Comparison of ENCODE assay signal across 11 cellular contexts in the genomic region with DNA sequence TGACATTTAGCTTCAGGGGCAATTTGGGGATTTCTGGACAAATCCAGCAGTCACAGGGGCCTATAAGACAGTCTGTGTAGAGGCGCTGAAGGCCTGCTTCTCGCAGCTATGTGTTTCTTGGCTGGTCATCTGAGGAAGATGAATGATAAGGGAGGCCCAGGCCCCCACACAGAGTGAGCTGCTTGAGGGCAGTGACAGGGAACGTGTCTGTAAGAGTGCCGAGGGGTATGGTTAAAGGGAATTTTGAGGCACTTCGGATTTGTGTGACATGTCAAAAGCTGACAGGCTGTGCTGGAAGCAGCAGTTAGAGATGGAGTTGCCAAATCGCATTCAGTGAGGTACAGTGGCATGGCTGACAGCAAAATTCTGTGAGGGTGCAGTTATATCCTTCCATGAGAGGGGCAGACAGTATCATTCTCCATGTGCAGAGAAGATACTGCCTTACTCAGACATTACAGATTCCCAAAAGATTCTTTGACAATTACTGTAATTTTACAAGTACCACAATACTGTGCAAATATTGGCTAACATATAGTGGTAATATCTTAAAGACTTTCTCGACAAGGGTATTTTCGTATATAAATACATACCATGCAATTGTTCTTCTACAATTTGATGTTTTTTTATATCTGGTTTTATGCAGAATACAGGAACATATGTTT.
DNase-seq lines count a peak whose midpoint lies in the region; ATAC-seq and TF ChIP-seq lines count a peak whose summit lies in the region.
"Had no signal": no experiment of that assay in that cellular context is flagged by ENCODE, and none has a peak within 500 bp of the region (broad histone marks: within the 10 kb centered on the region; RNA-seq: fewer than 3 reads in every experiment).

No MANE protein-coding gene starts in this region.

- no peak for ATAC-seq in HG03025 (IDR thresholded peaks at IDR 0.05; ENCODE audit: low FRiP score, unreplicated experiment)

- H3K4me1 Mint-ChIP-seq in activated CD4-positive, alpha-beta T cell treated with anti-CD3 and anti-CD28 coated beads, Interleukin-2, amount 10 ng/mL, durations not matched to agents 24 days and 14 days = peaks cover 28% of the 10 kb centered on the region

- intact Hi-C loops in activated CD4-positive, alpha-beta T cell treated with anti-CD3 and anti-CD28 coated beads, Interleukin-2, amount 10 ng/mL, durations not matched to agents 24 days and 14 days (cut with micrococcal nuclease) = no loop called here
- intact Hi-C loops in breast epithelium (cut with DNase I; ENCODE audit: low total_unique reads) (no loop called here), uterus (cut with DNase I; ENCODE audit: low total_unique reads) (no loop called here)

- no peaks in the 10 kb centered on the region for H3K4me1 ChIP-seq in breast epithelium
- peaks cover 8% of the 10 kb centered on the region for H3K4me1 ChIP-seq in mesendoderm (ENCODE audit: control insufficient read depth, low read depth, low read length)
- H3K4me1 ChIP-seq in uterus = no peaks in the 10 kb centered on the region

- no peak overlapping the region for H3K23ac ChIP-seq in mesendoderm (ENCODE audit: low read length)

- H4K8ac ChIP-seq in mesendoderm (ENCODE audit: low read depth, low read length) = no peak overlapping the region

- no peak overlapping the region for H2BK15ac ChIP-seq in mesendoderm (replicated peaks; ENCODE audit: low read depth)

- H3K36me3 Mint-ChIP-seq in activated CD4-positive, alpha-beta T cell treated with anti-CD3 and anti-CD28 coated beads, Interleukin-2, amount 10 ng/mL, durations not matched to agents 24 days and 14 days (ENCODE audit: low read depth) = peaks cover 6% of the 10 kb centered on the region

- TF ChIP-seq POLR2A in breast epithelium (IDR thresholded peaks at IDR 0.05) (no peak), uterus (IDR thresholded peaks at IDR 0.05) (no peak)

- no peak overlapping the region for H3K27ac Mint-ChIP-seq in activated CD4-positive, alpha-beta T cell treated with anti-CD3 and anti-CD28 coated beads, Interleukin-2, amount 10 ng/mL, durations not matched to agents 24 days and 14 days

- no peaks in the 10 kb centered on the region for H3K9me3 ChIP-seq in breast epithelium
- H3K9me3 ChIP-seq in uterus = no peaks in the 10 kb centered on the region

- H3K79me1 ChIP-seq in mesendoderm (ENCODE audit: low read length) = peaks cover 15% of the 10 kb centered on the region

- H3K56ac ChIP-seq in mesendoderm (ENCODE audit: low read length) = peak overlapping the region; percentile 40

- no peak overlapping the region for H2BK120ac ChIP-seq in mesendoderm (ENCODE audit: low read depth, low read length)

- peaks cover 22% of the 10 kb centered on the region for H3K79me2 ChIP-seq in mesendoderm (ENCODE audit: control insufficient read depth, insufficient read depth, low read length)

- no peaks in the 10 kb centered on the region for H3K27me3 Mint-ChIP-seq in activated CD4-positive, alpha-beta T cell treated with anti-CD3 and anti-CD28 coated beads, Interleukin-2, amount 10 ng/mL, durations not matched to agents 24 days and 14 days

- no peak overlapping the region for H3K4me2 ChIP-seq in mesendoderm (ENCODE audit: low read length)

- peak overlapping the region; percentile 22 for H3K18ac ChIP-seq in mesendoderm (ENCODE audit: low read length)

- H3K36me3 ChIP-seq in breast epithelium (no peaks in the 10 kb centered on the region), mesendoderm (ENCODE audit: control insufficient read depth, insufficient read depth, low read length) (no peaks in the 10 kb centered on the region), uterus (no peaks in the 10 kb centered on the region)

- no peak overlapping the region for H3K4me3 ChIP-seq in breast epithelium
- H3K4me3 ChIP-seq in mesendoderm (ENCODE audit: low read length) = no peak overlapping the region
- no peak overlapping the region for H3K4me3 ChIP-seq in uterus

- H2AK5ac ChIP-seq in mesendoderm (ENCODE audit: low read length) = no peak overlapping the region

- no peak for TF ChIP-seq CTCF in breast epithelium (IDR thresholded peaks at IDR 0.05)
- TF ChIP-seq CTCF in uterus (IDR thresholded peaks at IDR 0.05) = no peak

- no peak overlapping the region for H2BK5ac ChIP-seq in mesendoderm (ENCODE audit: low read length)

- no peaks in the 10 kb centered on the region for H3K27me3 ChIP-seq in breast epithelium
- H3K27me3 ChIP-seq in mesendoderm (ENCODE audit: insufficient read depth, low read length, poor library complexity) = no peaks in the 10 kb centered on the region
- H3K27me3 ChIP-seq in uterus = no peaks in the 10 kb centered on the region

- H3K27ac ChIP-seq in breast epithelium (peak overlapping the region; percentile 15 to 60), mesendoderm (ENCODE audit: low read depth, low read length) (no peak overlapping the region), uterus (peak overlapping the region; percentile 49 to 51)
- H3K27ac ChIP-seq: VCaP had no signal

- H3K9me3 Mint-ChIP-seq in activated CD4-positive, alpha-beta T cell treated with anti-CD3 and anti-CD28 coated beads, Interleukin-2, amount 10 ng/mL, durations not matched to agents 24 days and 14 days = peaks cover 4% of the 10 kb centered on the region

- no peak overlapping the region for H4K5ac ChIP-seq in mesendoderm (ENCODE audit: low read length)

- no CpG with 5 or more reads among the region's 8 CpGs for WGBS in mesendoderm (ENCODE audit: extremely low coverage, insufficient coverage, low lambda C conversion rate)

- peak; percentile 51 for DNase-seq in activated CD4-positive, alpha-beta T cell treated with anti-CD3 and anti-CD28 coated beads, Interleukin-2, amount 10 ng/mL, durations not matched to agents 24 days and 14 days
- no peak for DNase-seq in activated CD4-positive, alpha-beta T cell treated with anti-CD3 and anti-CD28 coated beads for 48 hours
- no peak for DNase-seq in breast epithelium (ENCODE audit: low spot score in 2 of 2)
- peak; percentile 31 for DNase-seq in mesendoderm
- no peak for DNase-seq in uterus
- DNase-seq in DMS153 (lab: John Stamatoyannopoulos, UW) = no peak
- DNase-seq in NCI-H226 = no peak
- DNase-seq: ACHN, NCI-H446 treated with DMSO at 0.1 percent for 48 hours had no signal

- no peak overlapping the region for H3K4ac ChIP-seq in mesendoderm (ENCODE audit: low read depth, low read length)

- H3K4me3 Mint-ChIP-seq in activated CD4-positive, alpha-beta T cell treated with anti-CD3 and anti-CD28 coated beads, Interleukin-2, amount 10 ng/mL, durations not matched to agents 24 days and 14 days = no peak overlapping the region

- no peak overlapping the region for H3K9ac ChIP-seq in mesendoderm (ENCODE audit: low read length)

Comparison
In these comparisons a context has a peak if more than half of its experiments do, and no peak if none do; other contexts are left out.
1. DNase-seq: peak in activated CD4-positive, alpha-beta T cell treated with anti-CD3 and anti-CD28 coated beads, Interleukin-2, amount 10 ng/mL, durations not matched to agents 24 days and 14 days (single experiment) and mesendoderm (single experiment); none in activated CD4-positive, alpha-beta T cell treated with anti-CD3 and anti-CD28 coated beads for 48 hours (single experiment), breast epithelium (0 of 2), uterus (0 of 2), DMS153 (single experiment) and NCI-H226 (single experiment).